ENCODE assay signal across 1 cellular context in the genomic region with DNA sequence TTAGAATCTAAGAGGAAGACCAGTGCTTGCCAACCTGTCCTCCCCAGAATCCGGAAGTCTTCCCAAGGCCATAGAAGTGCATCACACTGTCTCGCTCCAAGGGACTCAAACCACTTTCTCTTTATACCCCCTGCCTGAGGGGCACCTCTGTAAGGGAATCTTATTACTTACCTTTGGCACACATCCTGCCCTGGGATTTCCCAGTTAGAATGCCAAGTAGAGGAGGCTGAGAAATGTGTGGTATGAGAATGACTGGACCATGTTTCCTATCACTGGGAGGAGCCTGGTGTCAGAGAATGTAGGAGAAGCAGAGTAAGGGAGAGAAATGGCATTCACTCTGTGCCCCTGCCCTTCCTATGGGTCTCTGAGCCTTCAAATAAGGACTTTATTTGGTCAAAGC.
A peak's percentile ranks its signal among the peaks of the same experiment; 100 is the strongest.
TF ChIP-seq lines count a peak whose summit lies in the region.

No MANE protein-coding gene starts in this region.

TF ChIP-seq in SK-N-SH, 30 proteins besides CTCF, POLR2A, EP300 and RAD21 (continued from another document):
- TF ChIP-seq, protein P1, sequence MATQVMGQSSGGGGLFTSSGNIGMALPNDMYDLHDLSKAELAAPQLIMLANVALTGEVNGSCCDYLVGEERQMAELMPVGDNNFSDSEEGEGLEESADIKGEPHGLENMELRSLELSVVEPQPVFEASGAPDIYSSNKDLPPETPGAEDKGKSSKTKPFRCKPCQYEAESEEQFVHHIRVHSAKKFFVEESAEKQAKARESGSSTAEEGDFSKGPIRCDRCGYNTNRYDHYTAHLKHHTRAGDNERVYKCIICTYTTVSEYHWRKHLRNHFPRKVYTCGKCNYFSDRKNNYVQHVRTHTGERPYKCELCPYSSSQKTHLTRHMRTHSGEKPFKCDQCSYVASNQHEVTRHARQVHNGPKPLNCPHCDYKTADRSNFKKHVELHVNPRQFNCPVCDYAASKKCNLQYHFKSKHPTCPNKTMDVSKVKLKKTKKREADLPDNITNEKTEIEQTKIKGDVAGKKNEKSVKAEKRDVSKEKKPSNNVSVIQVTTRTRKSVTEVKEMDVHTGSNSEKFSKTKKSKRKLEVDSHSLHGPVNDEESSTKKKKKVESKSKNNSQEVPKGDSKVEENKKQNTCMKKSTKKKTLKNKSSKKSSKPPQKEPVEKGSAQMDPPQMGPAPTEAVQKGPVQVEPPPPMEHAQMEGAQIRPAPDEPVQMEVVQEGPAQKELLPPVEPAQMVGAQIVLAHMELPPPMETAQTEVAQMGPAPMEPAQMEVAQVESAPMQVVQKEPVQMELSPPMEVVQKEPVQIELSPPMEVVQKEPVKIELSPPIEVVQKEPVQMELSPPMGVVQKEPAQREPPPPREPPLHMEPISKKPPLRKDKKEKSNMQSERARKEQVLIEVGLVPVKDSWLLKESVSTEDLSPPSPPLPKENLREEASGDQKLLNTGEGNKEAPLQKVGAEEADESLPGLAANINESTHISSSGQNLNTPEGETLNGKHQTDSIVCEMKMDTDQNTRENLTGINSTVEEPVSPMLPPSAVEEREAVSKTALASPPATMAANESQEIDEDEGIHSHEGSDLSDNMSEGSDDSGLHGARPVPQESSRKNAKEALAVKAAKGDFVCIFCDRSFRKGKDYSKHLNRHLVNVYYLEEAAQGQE (IDR thresholded peaks at IDR 0.05; ENCODE audit: low read depth, low read length): no peak
- TF ChIP-seq CHD2 (IDR thresholded peaks at IDR 0.05; ENCODE audit: low read length, partially characterized antibody): no peak
- TF ChIP-seq ELF1 (IDR thresholded peaks at IDR 0.05): no peak
- peak; percentile 23; the same call in 1 of the 2 replicates for TF ChIP-seq POLR2AphosphoS5 (IDR thresholded peaks at IDR 0.05; ENCODE audit: low read depth, low read length)
- TF ChIP-seq RFX5 (IDR thresholded peaks at IDR 0.05; ENCODE audit: low read length): no peak
- no peak for TF ChIP-seq NRF1 (IDR thresholded peaks at IDR 0.05; ENCODE audit: low read depth, low read length)
- TF ChIP-seq, protein P2, sequence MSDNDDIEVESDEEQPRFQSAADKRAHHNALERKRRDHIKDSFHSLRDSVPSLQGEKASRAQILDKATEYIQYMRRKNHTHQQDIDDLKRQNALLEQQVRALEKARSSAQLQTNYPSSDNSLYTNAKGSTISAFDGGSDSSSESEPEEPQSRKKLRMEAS (IDR thresholded peaks at IDR 0.05; ENCODE audit: low read depth): peak; percentile 58; the same call in 1 of the 2 replicates
- TF ChIP-seq NFIC (IDR thresholded peaks at IDR 0.05; ENCODE audit: borderline replicate concordance): peak; percentile 85
- TF ChIP-seq, protein P3, sequence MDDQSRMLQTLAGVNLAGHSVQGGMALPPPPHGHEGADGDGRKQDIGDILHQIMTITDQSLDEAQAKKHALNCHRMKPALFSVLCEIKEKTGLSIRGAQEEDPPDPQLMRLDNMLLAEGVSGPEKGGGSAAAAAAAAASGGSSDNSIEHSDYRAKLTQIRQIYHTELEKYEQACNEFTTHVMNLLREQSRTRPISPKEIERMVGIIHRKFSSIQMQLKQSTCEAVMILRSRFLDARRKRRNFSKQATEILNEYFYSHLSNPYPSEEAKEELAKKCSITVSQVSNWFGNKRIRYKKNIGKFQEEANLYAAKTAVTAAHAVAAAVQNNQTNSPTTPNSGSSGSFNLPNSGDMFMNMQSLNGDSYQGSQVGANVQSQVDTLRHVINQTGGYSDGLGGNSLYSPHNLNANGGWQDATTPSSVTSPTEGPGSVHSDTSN (IDR thresholded peaks at IDR 0.05): peak; percentile 53
- peak; percentile 52; the same call in 1 of the 2 replicates for TF ChIP-seq FOSL2 (IDR thresholded peaks at IDR 0.05; ENCODE audit: borderline replicate concordance, low read depth)
